1 cellular context compared by ENCODE assay signal in genomic region chr6:42894041-42894828, GRCh38.
TF ChIP-seq lines count a peak whose summit lies in the region.

No MANE protein-coding gene starts in this region.

TF ChIP-seq in K562, 482 proteins besides CTCF, POLR2A, EP300 and RAD21 (continued from another document):
- TF ChIP-seq ZNF592 (IDR thresholded peaks at IDR 0.05) (peak; percentile 60), PML (IDR thresholded peaks at IDR 0.05; ENCODE audit: low read length) (0 out of 2 replicates have a peak, but pooled peaks have one; percentile 22), MNT (conservative IDR thresholded peaks at IDR 0.05) (0 out of 4 replicates have a peak, but pooled peaks of 1 of the 2 experiments have one; percentile 36), MBD2 (IDR thresholded peaks at IDR 0.05; ENCODE audit: borderline replicate concordance, low read depth) (0 out of 2 replicates have a peak, but pooled peaks have one; percentile 26), TAL1 (IDR thresholded peaks at IDR 0.05) (peak; percentile 71), POLR2AphosphoS5 (IDR thresholded peaks at IDR 0.05; ENCODE audit: control insufficient read depth, insufficient read depth, low read depth, low read length) (peak; percentile 50; the same call in 1 of the 2 replicates), ZBTB9 (CRISPR knock-in tag; IDR thresholded peaks at IDR 0.05) (0 out of 2 replicates have a peak, but pooled peaks have one; percentile 71), SPI1 (IDR thresholded peaks at IDR 0.05; ENCODE audit: borderline replicate concordance, low read depth, low read length) (peak; percentile 81)
